ENCODE assay signal across 10 cellular contexts in the genomic region with DNA sequence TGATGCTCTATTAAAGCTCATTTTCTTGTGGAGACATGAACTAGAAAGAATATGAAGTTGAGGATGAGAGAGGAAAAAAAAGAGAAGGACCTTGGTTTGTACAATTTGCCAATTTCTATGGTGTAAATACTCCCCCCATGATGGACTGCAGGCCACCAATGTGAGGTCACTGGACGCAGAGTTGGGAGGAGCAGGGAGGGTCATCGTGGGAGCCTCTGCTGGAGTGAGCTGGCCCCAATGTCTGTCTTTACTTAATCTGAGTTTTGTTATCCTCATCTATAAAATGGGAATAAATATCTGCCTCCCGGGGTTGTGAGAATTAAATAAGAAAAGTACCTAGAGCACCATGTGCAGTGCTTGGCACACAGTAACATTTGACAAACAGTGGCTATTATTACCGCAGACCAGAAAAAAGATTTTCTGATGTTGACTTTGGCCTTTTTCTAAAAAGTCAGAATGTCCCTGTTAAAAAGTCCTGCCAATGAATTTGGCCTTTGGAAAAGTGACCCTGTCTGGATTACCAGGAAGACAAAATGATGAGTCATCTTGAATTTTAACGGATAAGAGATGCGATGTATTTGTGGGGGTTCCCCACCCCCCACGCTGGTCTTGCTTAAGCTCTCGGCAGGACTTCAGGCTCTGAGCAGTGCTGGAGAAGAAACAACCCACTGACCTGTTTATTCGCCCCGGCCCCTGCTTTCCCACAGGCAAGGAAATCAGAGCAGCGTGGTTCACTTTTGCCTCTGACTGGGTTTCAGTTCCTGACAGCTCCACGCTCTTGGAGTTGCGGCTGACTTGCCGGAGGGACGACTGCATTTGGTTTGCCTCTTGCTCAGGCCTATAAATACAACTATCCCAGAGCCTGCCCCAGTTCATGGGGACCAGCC. TPM values are rescaled to one million over a fixed set of nuclear protein-coding genes. Genes with fewer than 3 reads are reported as not detected.
DNase-seq lines count a peak whose midpoint lies in the region; ATAC-seq and TF ChIP-seq lines count a peak whose summit lies in the region.
"Had no signal": no experiment of that assay in that cellular context is flagged by ENCODE, and none has a peak within 500 bp of the region (broad histone marks: within the 10 kb centered on the region; RNA-seq: fewer than 3 reads in every experiment).

No MANE protein-coding gene starts in this region.

- peaks cover 2% of the 10 kb centered on the region for H3K36me3 Mint-ChIP-seq in central memory CD8-positive, alpha-beta T cell (ENCODE audit: insufficient read depth)

- no peaks in the 10 kb centered on the region for H3K9me3 Mint-ChIP-seq in central memory CD8-positive, alpha-beta T cell

- TF ChIP-seq CTCF in foreskin keratinocyte (conservative IDR thresholded peaks at IDR 0.05) (no peak), GM20000 (IDR thresholded peaks at IDR 0.05; ENCODE audit: extremely low read depth, missing control alignments) (no peak)

- H3K27me3 Mint-ChIP-seq in central memory CD8-positive, alpha-beta T cell, result no peaks in the 10 kb centered on the region

- peaks cover 10% of the 10 kb centered on the region for H3K4me1 ChIP-seq in foreskin keratinocyte

- no peak overlapping the region for H3K4me3 Mint-ChIP-seq in central memory CD8-positive, alpha-beta T cell

- no peak overlapping the region for H3K27ac ChIP-seq in foreskin keratinocyte

- peak; percentile 24 for DNase-seq in HT1080 (ENCODE audit: low read depth)
- DNase-seq in central memory CD8-positive, alpha-beta T cell (ENCODE audit: low spot score in 2 of 2), result no peak
- peak; percentile 85 for DNase-seq in left lobe of liver (ENCODE audit: low spot score)
- DNase-seq in stromal cell of bone marrow (ENCODE audit: low read depth), result peak; percentile 74
- DNase-seq in NCI-H748 treated with DMSO at 0.1 percent for 48 hours (lab: John Stamatoyannopoulos, UW), result no peak
- DNase-seq in foreskin keratinocyte, result no peak
- DNase-seq in GM20000 (ENCODE audit: low spot score), result no peak
- DNase-seq: RPMI8226 had no signal

- peak overlapping the region; percentile 74 for H3K27ac Mint-ChIP-seq in central memory CD8-positive, alpha-beta T cell (ENCODE audit: low read depth)

- H3K27me3 ChIP-seq in foreskin keratinocyte, result no peaks in the 10 kb centered on the region

- no peak for ATAC-seq in central memory CD8-positive, alpha-beta T cell (replicated peaks; ENCODE audit: extremely low read depth, poor library complexity, severe bottlenecking)
- peak; percentile 61 for ATAC-seq in left lobe of liver
- ATAC-seq in foreskin keratinocyte, result no peak
- ATAC-seq in GM18868 (IDR thresholded peaks at IDR 0.05; ENCODE audit: unreplicated experiment), result no peak
- ATAC-seq: GM12878 had no signal

- H3K4me1 Mint-ChIP-seq in central memory CD8-positive, alpha-beta T cell, result peaks cover 23% of the 10 kb centered on the region

RNA-seq across cellular contexts. Expression of a gene that starts 50.3 kb away (rescaled TPM):
- total RNA-seq in HT1080 (2014; rRNA removed; shearing (Covaris generic)), result 61.2 and 73.5 TPM in 2 replicates
- polyA plus RNA-seq in HT1080 (2015; cell fraction: cytosol; rRNA removed), result 60.8 and 68.6 TPM in 2 replicates
- polyA plus RNA-seq in HT1080 (2015; cell fraction: nucleus; rRNA removed), result 142 and 150 TPM in 2 replicates
- total RNA-seq in left lobe of liver, result 9.3 TPM
- total RNA-seq in foreskin keratinocyte, result 35.6 and 38.5 TPM in 2 replicates
- polyA plus RNA-seq in foreskin keratinocyte, result 13.6 and 16.9 TPM in 2 replicates

Comparison
In these comparisons a context has a peak if more than half of its experiments do, and no peak if none do; other contexts are left out.
1. DNase-seq: peak in HT1080 (single experiment), left lobe of liver (single experiment) and stromal cell of bone marrow (single experiment); none in central memory CD8-positive, alpha-beta T cell (0 of 2), NCI-H748 treated with DMSO at 0.1 percent for 48 hours (single experiment), foreskin keratinocyte (0 of 2) and GM20000 (single experiment).